Comparison of ENCODE assay signal across 8 cellular contexts in the genomic region with DNA sequence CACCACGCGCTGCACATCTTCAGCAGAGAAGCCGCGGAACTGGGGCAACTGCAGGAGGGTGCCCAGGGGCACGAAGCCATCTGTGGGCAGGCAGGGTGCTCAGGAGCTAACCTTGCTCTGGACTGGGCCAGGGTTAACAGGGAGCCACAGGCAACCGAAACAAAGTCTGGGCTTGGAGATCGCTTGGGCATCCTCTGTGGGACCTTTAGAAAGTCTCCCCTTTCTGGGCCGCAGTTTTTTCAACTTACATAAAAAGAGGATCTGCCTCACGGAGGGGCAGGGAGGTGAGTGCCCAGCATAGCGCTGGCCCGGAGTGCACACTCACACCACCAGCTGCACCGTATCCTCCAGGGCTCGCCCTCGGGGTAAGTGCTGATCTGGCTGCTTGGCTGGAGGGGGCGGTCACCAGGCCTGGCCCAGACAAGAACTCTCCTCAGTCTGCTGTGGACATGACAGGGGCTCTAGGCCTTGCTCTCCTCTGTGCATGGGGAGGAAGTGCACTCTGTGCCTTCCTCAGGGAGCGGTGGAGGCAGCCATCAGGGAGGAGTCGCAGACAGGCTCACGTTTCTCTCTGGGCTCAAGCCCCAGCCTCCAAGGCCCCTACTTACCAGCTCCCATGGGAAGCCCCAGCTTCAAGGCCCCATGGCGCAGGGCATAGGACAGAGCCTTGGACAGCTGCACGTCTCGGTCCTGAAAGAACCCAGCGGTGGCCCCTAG. TPM values are rescaled to one million over a fixed set of nuclear protein-coding genes. Genes with fewer than 3 reads are reported as not detected.
DNase-seq lines count a peak whose midpoint lies in the region; ATAC-seq and TF ChIP-seq lines count a peak whose summit lies in the region.

No MANE protein-coding gene starts in this region.

- no peaks in the 10 kb centered on the region for H3K27me3 ChIP-seq in iPS DF 6.9 (ENCODE audit: control insufficient read depth, insufficient read depth, low read length)

- no peak overlapping the region for H3K27ac ChIP-seq in iPS DF 6.9 (ENCODE audit: low read length)

- TF ChIP-seq CTCF in HFFc6 (IDR thresholded peaks at IDR 0.05), result no peak
- no peak for TF ChIP-seq CTCF in GM10266 (IDR thresholded peaks at IDR 0.05; ENCODE audit: control insufficient read depth, insufficient read depth, low read depth, missing control alignments)

- H3K4me3 ChIP-seq in iPS DF 6.9 (ENCODE audit: low read length), result peak overlapping the region; percentile 50; the same call in 1 of the 2 replicates

- peak overlapping the region; percentile 87 for H3K4me3 Mint-ChIP-seq in HFFc6
- peak overlapping the region; percentile 88 for H3K4me3 Mint-ChIP-seq in activated CD8-positive, alpha-beta T cell treated with anti-CD3 and anti-CD28 coated beads, Interleukin-2, amount 10 ng/mL, durations not matched to agents 7 days and 5 days
- peak overlapping the region; percentile 91 to 93 for H3K4me3 Mint-ChIP-seq in stimulated activated naive CD8-positive, alpha-beta T cell treated with anti-CD3 and anti-CD28 coated beads, Interleukin-15, amount 100 ng/mL, for 72 hours

- H3K9me3 Mint-ChIP-seq in HFFc6, result no peaks in the 10 kb centered on the region
- no peaks in the 10 kb centered on the region for H3K9me3 Mint-ChIP-seq in activated CD8-positive, alpha-beta T cell treated with anti-CD3 and anti-CD28 coated beads, Interleukin-2, amount 10 ng/mL, durations not matched to agents 7 days and 5 days (ENCODE audit: insufficient read depth)
- H3K9me3 Mint-ChIP-seq in stimulated activated naive CD8-positive, alpha-beta T cell treated with anti-CD3 and anti-CD28 coated beads, Interleukin-15, amount 100 ng/mL, for 72 hours, result no peaks in the 10 kb centered on the region

- POLR2A ChIA-PET in activated CD8-positive, alpha-beta T cell treated with anti-CD3 and anti-CD28 coated beads, Interleukin-2, amount 10 ng/mL, durations not matched to agents 7 days and 5 days (lab: Charles Lee), result interaction anchor here (0.8 to 5.9 kb wide), 12 partner anchors 8 to 59 kb away, joined by 3 to 83 read pairs (median 4); a partner anchor contains a TSS

- peaks cover 33% of the 10 kb centered on the region for H3K4me1 Mint-ChIP-seq in HFFc6 (ENCODE audit: low read depth)
- H3K4me1 Mint-ChIP-seq in activated CD8-positive, alpha-beta T cell treated with anti-CD3 and anti-CD28 coated beads, Interleukin-2, amount 10 ng/mL, durations not matched to agents 7 days and 5 days (ENCODE audit: low read depth), result peaks cover 40% of the 10 kb centered on the region
- peaks cover 57% of the 10 kb centered on the region for H3K4me1 Mint-ChIP-seq in stimulated activated naive CD8-positive, alpha-beta T cell treated with anti-CD3 and anti-CD28 coated beads, Interleukin-15, amount 100 ng/mL, for 72 hours

- H3K36me3 ChIP-seq in iPS DF 6.9 (ENCODE audit: control insufficient read depth, insufficient read depth, low read length), result peaks cover 7% of the 10 kb centered on the region; the same call in 1 of the 2 replicates

- H3K27me3 Mint-ChIP-seq in HFFc6 (ENCODE audit: insufficient read depth), result no peaks in the 10 kb centered on the region; the same call in 1 of the 2 replicates
- no peaks in the 10 kb centered on the region for H3K27me3 Mint-ChIP-seq in activated CD8-positive, alpha-beta T cell treated with anti-CD3 and anti-CD28 coated beads, Interleukin-2, amount 10 ng/mL, durations not matched to agents 7 days and 5 days (ENCODE audit: low read depth)
- no peaks in the 10 kb centered on the region for H3K27me3 Mint-ChIP-seq in stimulated activated naive CD8-positive, alpha-beta T cell treated with anti-CD3 and anti-CD28 coated beads, Interleukin-15, amount 100 ng/mL, for 72 hours

- H3K27ac Mint-ChIP-seq in HFFc6, result peak overlapping the region; percentile 64
- H3K27ac Mint-ChIP-seq in activated CD8-positive, alpha-beta T cell treated with anti-CD3 and anti-CD28 coated beads, Interleukin-2, amount 10 ng/mL, durations not matched to agents 7 days and 5 days, result peak overlapping the region; percentile 88
- H3K27ac Mint-ChIP-seq in stimulated activated naive CD8-positive, alpha-beta T cell treated with anti-CD3 and anti-CD28 coated beads, Interleukin-15, amount 100 ng/mL, for 72 hours, result peak overlapping the region; percentile 72 to 95

- no peaks in the 10 kb centered on the region for H3K9me3 ChIP-seq in iPS DF 6.9 (ENCODE audit: control insufficient read depth, insufficient read depth, low read length)

- no peaks in the 10 kb centered on the region; the same call in 1 of the 2 replicates for H3K36me3 Mint-ChIP-seq in HFFc6 (ENCODE audit: low read depth)
- H3K36me3 Mint-ChIP-seq in activated CD8-positive, alpha-beta T cell treated with anti-CD3 and anti-CD28 coated beads, Interleukin-2, amount 10 ng/mL, durations not matched to agents 7 days and 5 days (ENCODE audit: low read depth), result peaks cover 40% of the 10 kb centered on the region

- WGBS in iPS DF 6.9 (ENCODE audit: insufficient coverage, insufficient read length), result no CpG with 5 or more reads among the region's 22 CpGs

- H3K4me1 ChIP-seq in iPS DF 6.9 (ENCODE audit: control insufficient read depth, insufficient read depth, low read length), result peaks cover 4% of the 10 kb centered on the region; the same call in 1 of the 2 replicates

- DNase-seq in HFFc6, result no peak
- DNase-seq in activated CD8-positive, alpha-beta T cell treated with anti-CD3 and anti-CD28 coated beads, Interleukin-2, amount 10 ng/mL, durations not matched to agents 7 days and 5 days, result no peak
- DNase-seq in iPS DF 6.9 (ENCODE audit: low read depth, low spot score), result no peak
- no peak for DNase-seq in stimulated activated naive CD8-positive, alpha-beta T cell treated with anti-CD3 and anti-CD28 coated beads, Interleukin-15, amount 100 ng/mL, for 72 hours
- DNase-seq in NK-92 (lab: John Stamatoyannopoulos, UW; ENCODE audit: unreplicated experiment), result no peak
- no peak for DNase-seq in GM10266 (ENCODE audit: extremely low spot score)

- CTCF ChIA-PET in activated CD8-positive, alpha-beta T cell treated with anti-CD3 and anti-CD28 coated beads, Interleukin-2, amount 10 ng/mL, durations not matched to agents 7 days and 5 days (lab: Charles Lee), result interaction anchor here (3.3 to 5.3 kb wide), 2 partner anchors 19 to 79 kb away, joined by 12 to 66 read pairs; a partner anchor contains a TSS

- no peak for ATAC-seq in activated CD8-positive, alpha-beta T cell treated with anti-CD3 and anti-CD28 coated beads, Interleukin-2, amount 10 ng/mL, durations not matched to agents 7 days and 5 days
- no peak for ATAC-seq in stimulated activated naive CD8-positive, alpha-beta T cell treated with anti-CD3 and anti-CD28 coated beads, Interleukin-15, amount 100 ng/mL, for 72 hours
- ATAC-seq in GM19023 (IDR thresholded peaks at IDR 0.05; ENCODE audit: unreplicated experiment), result no peak
- ATAC-seq in HG03139 (IDR thresholded peaks at IDR 0.05; ENCODE audit: unreplicated experiment), result no peak

RNA-seq across cellular contexts. Expression of a gene that starts 0.9 kb away (rescaled TPM):
- 10 to 100 TPM; 32.6 to 41.1 (median 39.7) TPM for total RNA-seq in HFFc6 (2021; fragmentation: NEBNext Ultra II Directional; extraction: Animal tissue kit (Norgen Biotek cat#: 25700))
- total RNA-seq in activated CD8-positive, alpha-beta T cell treated with anti-CD3 and anti-CD28 coated beads, Interleukin-2, amount 10 ng/mL, durations not matched to agents 7 days and 5 days, result 10 to 100 TPM; 37.8 to 44.8 TPM

RNA-seq across cellular contexts. Expression of a gene that starts 1.0 kb away (rescaled TPM):
- total RNA-seq in HFFc6 (2021; fragmentation: NEBNext Ultra II Directional; extraction: Animal tissue kit (Norgen Biotek cat#: 25700)), result 10 to 100 TPM; 46.6 to 57.7 (median 53.7) TPM
- 10 to 100 TPM; 86.7 to 91.6 TPM for total RNA-seq in activated CD8-positive, alpha-beta T cell treated with anti-CD3 and anti-CD28 coated beads, Interleukin-2, amount 10 ng/mL, durations not matched to agents 7 days and 5 days

RNA-seq across cellular contexts. Expression of a gene that starts 5.3 kb away (rescaled TPM):
- total RNA-seq in HFFc6 (2021; fragmentation: NEBNext Ultra II Directional; extraction: Animal tissue kit (Norgen Biotek cat#: 25700)), result 10 to 100 TPM; 21.7 to 29.5 (median 23.2) TPM
- 10 to 100 TPM; 38.0 to 41.3 TPM for total RNA-seq in activated CD8-positive, alpha-beta T cell treated with anti-CD3 and anti-CD28 coated beads, Interleukin-2, amount 10 ng/mL, durations not matched to agents 7 days and 5 days

RNA-seq across cellular contexts. Expression of a gene that starts 9.3 kb away (rescaled TPM):
- total RNA-seq in HFFc6 (2021; fragmentation: NEBNext Ultra II Directional; extraction: Animal tissue kit (Norgen Biotek cat#: 25700)), result 10 to 100 TPM; 65.1 to 80.6 (median 71.2) TPM
- total RNA-seq in activated CD8-positive, alpha-beta T cell treated with anti-CD3 and anti-CD28 coated beads, Interleukin-2, amount 10 ng/mL, durations not matched to agents 7 days and 5 days, result 10 to 100 TPM; 81.5 to 87.8 TPM

RNA-seq across cellular contexts. Expression of a gene that starts 15.8 kb away (rescaled TPM):
- total RNA-seq in HFFc6 (2021; fragmentation: NEBNext Ultra II Directional; extraction: Animal tissue kit (Norgen Biotek cat#: 25700)), result 10 to 100 TPM; 54.1 to 95.6 (median 73.1) TPM
- total RNA-seq in activated CD8-positive, alpha-beta T cell treated with anti-CD3 and anti-CD28 coated beads, Interleukin-2, amount 10 ng/mL, durations not matched to agents 7 days and 5 days, result 10 to 100 TPM; 26.9 to 33.0 TPM
